Comparison of ENCODE assay signal across 14 cellular contexts in genomic region chr20:36181934-36182603, GRCh38. TPM values are rescaled to one million over a fixed set of nuclear protein-coding genes. Genes with fewer than 3 reads are reported as not detected.
DNase-seq lines count a peak whose midpoint lies in the region; TF ChIP-seq lines count a peak whose summit lies in the region.
"Had no signal": no experiment of that assay in that cellular context is flagged by ENCODE, and none has a peak within 500 bp of the region (broad histone marks: within the 10 kb centered on the region; RNA-seq: fewer than 3 reads in every experiment).

No MANE protein-coding gene starts in this region.

- CTCF ChIA-PET in activated naive CD4-positive, alpha-beta T cell treated with anti-CD3 and anti-CD28 coated beads for 36 hours (lab: Charles Lee), result interaction anchor here (1.5 kb wide), 1 partner anchor 20 kb away, joined by 3 read pairs; no protein-coding TSS in a partner anchor

- intact Hi-C loops in activated naive CD4-positive, alpha-beta T cell treated with anti-CD3 and anti-CD28 coated beads for 36 hours (cut with micrococcal nuclease), result no loop called here

- no peak overlapping the region for H3K4me3 Mint-ChIP-seq in activated naive CD4-positive, alpha-beta T cell treated with anti-CD3 and anti-CD28 coated beads for 36 hours
- H3K4me3 Mint-ChIP-seq: activated CD8-positive, alpha-beta T cell treated with anti-CD3 and anti-CD28 coated beads, Interleukin-2, amount 10 ng/mL, durations not matched to agents 7 days and 5 days; naive B cell; T-helper 2 cell treated with Interferon-gamma antibody and Interleukin-4, amounts not matched to agents 5 μg/mL and 100 μg/mL, for 36 hours had no signal

- DNase-seq in EL (peak; percentile 69), fibroblast of gingiva (ENCODE audit: low read depth) (peak; percentile 64), renal cortical epithelial cell (ENCODE audit: low read depth) (peak; percentile 53), NCI-H1417 treated with DMSO at 0.1 percent for 48 hours (lab: John Stamatoyannopoulos, UW) (no peak)
- DNase-seq in activated naive CD4-positive, alpha-beta T cell treated with anti-CD3 and anti-CD28 coated beads for 36 hours, result no peak
- no peak for DNase-seq in activated CD4-positive, CD25-positive, alpha-beta regulatory T cell (lab: John Stamatoyannopoulos, UW)
- DNase-seq: activated CD8-positive, alpha-beta T cell treated with anti-CD3 and anti-CD28 coated beads, Interleukin-2, amount 10 ng/mL, durations not matched to agents 7 days and 5 days; activated naive CD4-positive, alpha-beta T cell treated with anti-CD3 and anti-CD28 coated beads, Interleukin-2, amount 50 U/mL, for 16 hours; kidney glomerular epithelial cell; naive B cell; NCI-H510A treated with DMSO at 0.1 percent for 48 hours; sigmoid colon had no signal

- no peak overlapping the region for H3K27ac Mint-ChIP-seq in activated naive CD4-positive, alpha-beta T cell treated with anti-CD3 and anti-CD28 coated beads for 36 hours
- H3K27ac Mint-ChIP-seq: activated CD8-positive, alpha-beta T cell treated with anti-CD3 and anti-CD28 coated beads, Interleukin-2, amount 10 ng/mL, durations not matched to agents 7 days and 5 days; naive B cell; T-helper 2 cell treated with Interferon-gamma antibody and Interleukin-4, amounts not matched to agents 5 μg/mL and 100 μg/mL, for 36 hours had no signal

- no peaks in the 10 kb centered on the region for H3K27me3 Mint-ChIP-seq in activated naive CD4-positive, alpha-beta T cell treated with anti-CD3 and anti-CD28 coated beads for 36 hours (ENCODE audit: low read depth)

- no peaks in the 10 kb centered on the region for H3K9me3 Mint-ChIP-seq in activated naive CD4-positive, alpha-beta T cell treated with anti-CD3 and anti-CD28 coated beads for 36 hours
- H3K9me3 Mint-ChIP-seq: naive B cell; T-helper 2 cell treated with Interferon-gamma antibody and Interleukin-4, amounts not matched to agents 5 μg/mL and 100 μg/mL, for 36 hours had no signal

- H3K4me1 Mint-ChIP-seq in activated naive CD4-positive, alpha-beta T cell treated with anti-CD3 and anti-CD28 coated beads for 36 hours (ENCODE audit: low read depth), result no peaks in the 10 kb centered on the region
- H3K4me1 Mint-ChIP-seq: naive B cell had no signal

- no peaks in the 10 kb centered on the region for H3K36me3 Mint-ChIP-seq in activated naive CD4-positive, alpha-beta T cell treated with anti-CD3 and anti-CD28 coated beads for 36 hours (ENCODE audit: low read depth)
- H3K36me3 Mint-ChIP-seq: naive B cell had no signal

TF ChIP-seq in PFSK-1, 5 proteins besides CTCF, POLR2A, EP300 and RAD21:
- peak; percentile 91 for TF ChIP-seq FOXP2 (optimal IDR thresholded peaks at IDR 0.05; ENCODE audit: borderline replicate concordance, extremely low read depth, extremely low read length, insufficient read depth)
- no peak for TF ChIP-seq SIN3A (IDR thresholded peaks at IDR 0.05; ENCODE audit: borderline replicate concordance, insufficient read depth, low read length)

RNA-seq across cellular contexts. Expression of gene EPB41L1, which starts 27.5 kb away (rescaled TPM):
- 11.3 TPM for polyA plus RNA-seq in PFSK-1 (2012; ENCODE audit: insufficient read length, low read depth)
- 20.3 and 47.7 TPM in 2 replicates for total RNA-seq in renal cortical epithelial cell
- total RNA-seq in activated naive CD4-positive, alpha-beta T cell treated with anti-CD3 and anti-CD28 coated beads for 36 hours, result 1 to 10 TPM in 1 of 2 experiments, under 1 TPM in 1; 0.57 to 1.1 TPM
- total RNA-seq: activated CD8-positive, alpha-beta T cell treated with anti-CD3 and anti-CD28 coated beads, Interleukin-2, amount 10 ng/mL, durations not matched to agents 7 days and 5 days had no signal

RNA-seq across cellular contexts. Expression of gene AAR2, which starts 54.2 kb away (rescaled TPM):
- polyA plus RNA-seq in PFSK-1 (2012; ENCODE audit: insufficient read length, low read depth), result 16.2 TPM
- 18.6 and 34.0 TPM in 2 replicates for total RNA-seq in renal cortical epithelial cell
- total RNA-seq in activated naive CD4-positive, alpha-beta T cell treated with anti-CD3 and anti-CD28 coated beads for 36 hours, result 10 to 100 TPM; 15.5 to 17.3 TPM

Comparison
In these comparisons a context has a peak if more than half of its experiments do, and no peak if none do; other contexts are left out.
1. DNase-seq: peak in EL (single experiment), fibroblast of gingiva (single experiment) and renal cortical epithelial cell (single experiment); none in NCI-H1417 treated with DMSO at 0.1 percent for 48 hours (single experiment), activated naive CD4-positive, alpha-beta T cell treated with anti-CD3 and anti-CD28 coated beads for 36 hours (single experiment) and activated CD4-positive, CD25-positive, alpha-beta regulatory T cell (0 of 4).
2. RNA of gene EPB41L1, which starts 27.5 kb away (total RNA-seq): 20.3 to 47.7 TPM in renal cortical epithelial cell; 0.57 to 1.1 TPM in activated naive CD4-positive, alpha-beta T cell treated with anti-CD3 and anti-CD28 coated beads for 36 hours; every median in the first group is over 10 times any median in the second.